1 cellular context compared by ENCODE assay signal in the genomic region with DNA sequence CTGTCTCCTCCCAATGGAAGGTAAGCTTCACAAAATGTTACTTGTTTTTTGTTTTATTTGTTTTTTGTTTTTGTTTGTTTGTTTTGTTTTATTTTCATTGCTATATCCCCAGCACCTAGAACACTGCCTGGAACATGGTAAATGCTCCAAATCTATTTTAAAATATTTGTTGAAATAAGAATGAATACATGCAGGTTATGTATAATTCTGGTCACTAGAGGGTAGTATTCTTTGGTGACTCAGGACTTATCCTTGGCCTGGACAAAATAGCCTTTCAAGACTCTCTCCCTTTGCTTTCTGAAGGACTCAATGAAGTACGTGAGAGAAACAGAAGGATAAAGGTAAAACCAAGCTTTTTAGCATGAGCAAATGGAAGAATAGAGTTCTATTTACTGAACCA.
TF ChIP-seq lines count a peak whose summit lies in the region.

No MANE protein-coding gene starts in this region.

TF ChIP-seq in GM23338, 12 proteins besides CTCF, POLR2A, EP300 and RAD21 (continued from another document):
- TF ChIP-seq ZNF331 (CRISPR knock-in tag; IDR thresholded peaks at IDR 0.05; ENCODE audit: low read depth) (no peak), POLR2AphosphoS5 (IDR thresholded peaks at IDR 0.05; ENCODE audit: low read depth) (no peak)
